1 cellular context compared by ENCODE assay signal in the genomic region with DNA sequence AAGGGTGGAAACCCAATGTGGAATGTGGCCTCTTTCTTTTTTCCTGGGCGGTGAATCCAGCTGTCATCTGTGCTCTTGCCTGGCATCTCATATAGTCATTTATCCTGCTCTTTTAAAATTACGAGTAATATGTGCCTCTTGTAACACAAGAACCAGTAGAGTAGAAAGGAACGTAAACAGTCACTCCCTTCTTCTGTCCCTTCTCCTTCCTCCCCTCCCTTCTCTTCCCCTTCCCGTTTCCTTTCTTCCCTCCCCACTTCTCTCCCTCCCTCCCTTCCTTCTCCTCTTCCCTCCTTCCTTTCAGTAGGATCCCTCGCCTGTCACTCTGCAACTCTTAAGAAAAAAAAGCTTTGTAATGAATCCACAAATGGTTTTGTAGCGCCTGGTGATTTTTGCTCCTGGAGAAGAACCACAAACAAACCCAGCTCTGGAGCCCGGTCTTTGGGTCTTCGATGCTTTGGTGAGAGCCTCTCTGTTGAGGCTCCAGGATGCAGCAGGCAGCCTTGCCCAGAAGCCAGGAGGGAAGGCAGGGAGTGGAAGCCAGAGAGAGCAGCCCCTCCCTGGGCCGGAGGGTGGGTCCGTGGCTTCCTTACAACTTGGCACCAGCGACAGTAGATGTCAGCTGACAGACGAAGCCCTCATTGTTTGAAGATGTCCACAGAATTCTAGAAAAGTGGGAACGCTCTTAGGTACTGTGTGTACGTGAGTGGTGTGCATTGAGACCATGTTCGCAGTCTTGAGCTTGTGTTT.
A peak's percentile ranks its signal among the peaks of the same experiment; 100 is the strongest.
TF ChIP-seq lines count a peak whose summit lies in the region.

No MANE protein-coding gene starts in this region.

TF ChIP-seq in K562, 482 proteins besides CTCF, POLR2A, EP300 and RAD21:
- TF ChIP-seq, protein P1, sequence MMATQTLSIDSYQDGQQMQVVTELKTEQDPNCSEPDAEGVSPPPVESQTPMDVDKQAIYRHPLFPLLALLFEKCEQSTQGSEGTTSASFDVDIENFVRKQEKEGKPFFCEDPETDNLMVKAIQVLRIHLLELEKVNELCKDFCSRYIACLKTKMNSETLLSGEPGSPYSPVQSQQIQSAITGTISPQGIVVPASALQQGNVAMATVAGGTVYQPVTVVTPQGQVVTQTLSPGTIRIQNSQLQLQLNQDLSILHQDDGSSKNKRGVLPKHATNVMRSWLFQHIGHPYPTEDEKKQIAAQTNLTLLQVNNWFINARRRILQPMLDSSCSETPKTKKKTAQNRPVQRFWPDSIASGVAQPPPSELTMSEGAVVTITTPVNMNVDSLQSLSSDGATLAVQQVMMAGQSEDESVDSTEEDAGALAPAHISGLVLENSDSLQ (IDR thresholded peaks at IDR 0.05) = 0 out of 2 replicates have a peak, but pooled peaks have one; percentile 8
- TF ChIP-seq ZFP30 (CRISPR knock-in tag; IDR thresholded peaks at IDR 0.05; ENCODE audit: borderline replicate concordance) (no peak), CBX5 (IDR thresholded peaks at IDR 0.05; ENCODE audit: borderline replicate concordance, low read depth) (no peak), FOXP1 (CRISPR knock-in tag; IDR thresholded peaks at IDR 0.05) (no peak)
